In the genomic region with DNA sequence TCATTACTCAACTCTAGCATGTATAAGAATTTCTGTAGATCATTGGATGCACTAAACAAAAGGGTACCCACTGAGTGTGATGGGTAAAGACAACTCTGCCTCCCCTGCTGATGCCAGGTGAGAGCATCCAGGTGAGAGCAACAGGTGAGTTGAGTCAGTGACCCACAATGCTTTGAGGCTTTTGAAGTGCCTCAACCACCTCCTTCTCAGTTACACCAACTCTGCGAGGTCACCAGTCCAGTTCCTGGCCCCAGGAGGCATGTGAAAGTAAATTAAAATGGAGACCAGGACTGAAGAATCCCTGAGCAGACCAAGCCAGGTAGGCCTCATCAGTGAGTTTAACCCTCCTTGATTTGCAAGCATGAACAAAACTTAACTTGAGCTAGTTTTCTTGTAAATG, we compare ENCODE assay signal across 16 cellular contexts.
DNase-seq lines count a peak whose midpoint lies in the region; ATAC-seq and TF ChIP-seq lines count a peak whose summit lies in the region.
"Had no signal": no experiment of that assay in that cellular context is flagged by ENCODE, and none has a peak within 500 bp of the region (broad histone marks: within the 10 kb centered on the region; RNA-seq: fewer than 3 reads in every experiment).

No MANE protein-coding gene starts in this region.

- no peak overlapping the region for H3K27ac ChIP-seq in HEK293 (ENCODE audit: extremely low read depth, low read depth, low read length)
- H3K27ac ChIP-seq: BLaER1 had no signal

- no peak for TF ChIP-seq POLR2A in GM18505 (IDR thresholded peaks at IDR 0.05; ENCODE audit: borderline replicate concordance, extremely low read depth, insufficient read depth, insufficient read length)

- no peak for TF ChIP-seq CTCF in HEK293 (tag by site-specific recombination; IDR thresholded peaks at IDR 0.05)

- no peak overlapping the region for H3K4me3 ChIP-seq in HEK293 (ENCODE audit: low read depth, low read length)
- H3K4me3 ChIP-seq: BLaER1 had no signal

- POLR2A ChIA-PET in HEK293 (lab: Yijun Ruan, JAX), result no interaction called here

- ATAC-seq in GM18505 (IDR thresholded peaks at IDR 0.05; ENCODE audit: unreplicated experiment), result no peak
- ATAC-seq: CD8-positive, alpha-beta T cell had no signal

- CTCF ChIA-PET in HEK293 (lab: Yijun Ruan, JAX), result interaction anchor here (1.3 kb wide), 1 partner anchor 8 kb away, joined by 3 read pairs; no protein-coding TSS in a partner anchor

- peaks cover 23% of the 10 kb centered on the region for H3K4me1 ChIP-seq in HEK293 (ENCODE audit: control insufficient read depth, insufficient read depth, low read length)
- H3K4me1 ChIP-seq: Caco-2 had no signal

- DNase-seq in DMS53 (lab: John Stamatoyannopoulos, UW) (peak; percentile 6), DMS53 treated with DMSO at 0.1 percent for 48 hours (lab: John Stamatoyannopoulos, UW; ENCODE audit: unreplicated experiment) (no peak), NCI-H187 (lab: John Stamatoyannopoulos, UW) (no peak)
- DNase-seq: 8988T; ACHN; BE2C; C1 segment of cervical spinal cord; Caco-2; Calu3; CD4-positive, alpha-beta T cell; CD8-positive, alpha-beta T cell; DMS79 treated with DMSO at 0.1 percent for 48 hours; GF-D8 had no signal

- H3K36me3 ChIP-seq in HEK293 (ENCODE audit: control insufficient read depth in 2 of 2, insufficient read depth in 1 of 2, low read length in 2 of 2), result no peaks in the 10 kb centered on the region
- H3K36me3 ChIP-seq: BE2C had no signal

- H3K9me3 ChIP-seq in HEK293 (ENCODE audit: control insufficient read depth, insufficient read depth, low read depth, low read length), result no peaks in the 10 kb centered on the region
- H3K9me3 ChIP-seq: BE2C, Caco-2 had no signal

TF ChIP-seq in HEK293, 187 proteins besides CTCF, POLR2A, EP300 and RAD21:
- no peak for TF ChIP-seq BCL11A (tag by site-specific recombination; IDR thresholded peaks at IDR 0.05; ENCODE audit: low read depth)
- TF ChIP-seq KLF1 (tag by site-specific recombination; IDR thresholded peaks at IDR 0.05), result no peak
- no peak for TF ChIP-seq ZNF560 (tag by site-specific recombination; IDR thresholded peaks at IDR 0.05; ENCODE audit: borderline replicate concordance)
- peak; percentile 71 for TF ChIP-seq SCRT2 (tag by site-specific recombination; IDR thresholded peaks at IDR 0.05)
